8 cellular contexts compared by ENCODE assay signal in genomic region chr12:112170376-112170775, GRCh38. TPM values are rescaled to one million over a fixed set of nuclear protein-coding genes. Genes with fewer than 3 reads are reported as not detected.
DNase-seq lines count a peak whose midpoint lies in the region; ATAC-seq and TF ChIP-seq lines count a peak whose summit lies in the region.

No MANE protein-coding gene starts in this region.

- H2BK120ac ChIP-seq in H9 (ENCODE audit: low read depth, low read length, poor library complexity, severe bottlenecking): no peak overlapping the region

- H3K27ac ChIP-seq in H9 (ENCODE audit: insufficient read length, low read depth, low read length) (no peak overlapping the region), foreskin keratinocyte (no peak overlapping the region), thoracic aorta (no peak overlapping the region), smooth muscle cell (ENCODE audit: low read depth) (no peak overlapping the region)

- H3T11ph ChIP-seq in H9 (ENCODE audit: low read length): no peak overlapping the region

- H2AK5ac ChIP-seq in H9 (ENCODE audit: insufficient read length, low read length): no peak overlapping the region

- no peak overlapping the region for H2BK15ac ChIP-seq in H9 (ENCODE audit: low read depth, low read length)

- peaks cover 12 to 34% (median 19%) of the 10 kb centered on the region in 3 experiments for H3K36me3 Mint-ChIP-seq in H9 (ENCODE audit: insufficient read depth in 1 of 3, low read depth in 3 of 3)

- H3K23me2 ChIP-seq in H9 (ENCODE audit: insufficient read length, low read depth, low read length, poor library complexity, severe bottlenecking): no peaks in the 10 kb centered on the region

- H2BK20ac ChIP-seq in H9 (ENCODE audit: low read depth, low read length, poor library complexity, severe bottlenecking): no peak overlapping the region

- no peak overlapping the region for H3K56ac ChIP-seq in H9 (ENCODE audit: insufficient read length, low read depth, low read length)

- ATAC-seq in foreskin keratinocyte: peak; percentile 29
- ATAC-seq in thoracic aorta (ENCODE audit: insufficient number of reproducible peaks, low FRiP score, low read depth): no peak

- no peaks in the 10 kb centered on the region for H3K9me3 ChIP-seq in H9 (ENCODE audit: control insufficient read depth, low read depth, low read length)
- H3K9me3 ChIP-seq in thoracic aorta: no peaks in the 10 kb centered on the region
- H3K9me3 ChIP-seq in smooth muscle cell (replicated peaks; ENCODE audit: low read depth): no peaks in the 10 kb centered on the region

- H3K23ac ChIP-seq in H9 (ENCODE audit: insufficient read length, low read depth, low read length): no peak overlapping the region

- no peaks in the 10 kb centered on the region for H3K27me3 ChIP-seq in H9 (ENCODE audit: insufficient read depth, low read length)
- no peaks in the 10 kb centered on the region for H3K27me3 ChIP-seq in foreskin keratinocyte
- no peaks in the 10 kb centered on the region for H3K27me3 ChIP-seq in thoracic aorta (replicated peaks; ENCODE audit: insufficient read depth)
- H3K27me3 ChIP-seq in smooth muscle cell (ENCODE audit: low read depth): no peaks in the 10 kb centered on the region

- H3K27ac Mint-ChIP-seq in H9: peak overlapping the region; percentile 16 to 89 (median 44); a peak in 4 of 7 replicates

- no peak overlapping the region for H2BK5ac ChIP-seq in H9 (ENCODE audit: insufficient read length, low read length)

- H2AFZ ChIP-seq in H9 (ENCODE audit: low read length): no peak overlapping the region
- no peak overlapping the region for H2AFZ ChIP-seq in smooth muscle cell (ENCODE audit: low read depth)

- H2BK12ac ChIP-seq in H9 (ENCODE audit: insufficient read length, low read depth, low read length): no peak overlapping the region

- TF ChIP-seq CTCF in H9 (conservative IDR thresholded peaks at IDR 0.05) (peak; percentile 58), foreskin keratinocyte (conservative IDR thresholded peaks at IDR 0.05) (peak; percentile 61), thoracic aorta (IDR thresholded peaks at IDR 0.05) (peak; percentile 25), smooth muscle cell (IDR thresholded peaks at IDR 0.05; ENCODE audit: borderline replicate concordance, insufficient read depth, poor library complexity, severe bottlenecking) (no peak)

- 0 out of 4 replicates have a peak, but pooled peaks cover 0 to 2% of the 10 kb centered on the region in 2 experiments for H3K4me1 Mint-ChIP-seq in H9

- H3K4me3 ChIP-seq in thoracic aorta: no peak overlapping the region
- no peak overlapping the region for H3K4me3 ChIP-seq in smooth muscle cell

- H3K14ac ChIP-seq in H9 (ENCODE audit: insufficient read depth, low read length): no peak overlapping the region

- H3F3A ChIP-seq in smooth muscle cell (ENCODE audit: low read depth): no peaks in the 10 kb centered on the region

- no peak overlapping the region for H3K9ac ChIP-seq in H9 (ENCODE audit: extremely low read depth, insufficient read length, low read length)
- no peak overlapping the region for H3K9ac ChIP-seq in smooth muscle cell (ENCODE audit: low read depth)

- H3K4ac ChIP-seq in H9 (ENCODE audit: low read depth, low read length): no peak overlapping the region

- no peaks in the 10 kb centered on the region for H3K79me1 ChIP-seq in H9 (ENCODE audit: insufficient read depth, low read depth, low read length, poor library complexity, severe bottlenecking)

- H3K36me3 ChIP-seq in thoracic aorta (peaks cover 35% of the 10 kb centered on the region), smooth muscle cell (ENCODE audit: low read depth) (no peaks in the 10 kb centered on the region)

- no CpG with 5 or more reads among the region's 8 CpGs for WGBS in H9 (ENCODE audit: extremely low coverage, insufficient read length, low lambda C conversion rate)
- WGBS in smooth muscle cell (ENCODE audit: low lambda C conversion rate): 73% methylated on average over 8 of the region's 8 CpGs

- H4K91ac ChIP-seq in H9 (ENCODE audit: insufficient read length, low read depth, low read length): no peak overlapping the region

- H4K20me1 ChIP-seq in H9 (ENCODE audit: control insufficient read depth, insufficient read depth, insufficient read length) (peaks cover 4% of the 10 kb centered on the region), smooth muscle cell (ENCODE audit: low read depth) (no peaks in the 10 kb centered on the region)

- no peak overlapping the region for H4K5ac ChIP-seq in H9 (ENCODE audit: insufficient read length, low read depth, low read length)

- H4K8ac ChIP-seq in H9 (replicated peaks; ENCODE audit: insufficient read length, low read depth, low read length): no peak overlapping the region

- H3K9me3 Mint-ChIP-seq in H9: no peaks in the 10 kb centered on the region

- DNase-seq in AG08395 (ENCODE audit: low spot score) (peak; percentile 40), H9 (no peak), foreskin keratinocyte (no peak), thoracic aorta (ENCODE audit: low spot score) (no peak), NCI-H774 (lab: John Stamatoyannopoulos, UW) (no peak), foreskin melanocyte (no peak), smooth muscle cell (lab: John Stamatoyannopoulos, UW; ENCODE audit: unreplicated experiment) (no peak)
- peak; percentile 33 for DNase-seq in activated CD4-positive, alpha-beta T cell treated with anti-CD3 and anti-CD28 coated beads for 48 hours

- H3K27me3 Mint-ChIP-seq in H9 (ENCODE audit: low read depth): peaks cover 1% of the 10 kb centered on the region

- H3K4me3 Mint-ChIP-seq in H9: no peak overlapping the region

- H3K4me1 ChIP-seq in H9 (ENCODE audit: insufficient read depth, low read length) (no peaks in the 10 kb centered on the region), foreskin keratinocyte (no peaks in the 10 kb centered on the region), thoracic aorta (ENCODE audit: control insufficient read depth in 1 of 2, low read depth in 2 of 2) (no peaks in the 10 kb centered on the region), smooth muscle cell (ENCODE audit: low read depth) (no peaks in the 10 kb centered on the region)

- H3K18ac ChIP-seq in H9 (ENCODE audit: insufficient read length, low read depth, low read length): no peak overlapping the region

- no peak overlapping the region for H3K4me2 ChIP-seq in H9 (ENCODE audit: insufficient read depth, insufficient read length, low read length)
- no peak overlapping the region for H3K4me2 ChIP-seq in smooth muscle cell

- H3K79me2 ChIP-seq in H9 (ENCODE audit: insufficient read depth, low read length) (no peaks in the 10 kb centered on the region), smooth muscle cell (ENCODE audit: low read depth) (no peaks in the 10 kb centered on the region)

RNA-seq across cellular contexts. Expression of gene TRAFD1, which starts 45.0 kb away (rescaled TPM):
- 32.0 and 32.9 TPM in 2 replicates for total RNA-seq in H9 (2021)
- 19.0 TPM in 2 replicates for total RNA-seq in foreskin keratinocyte
- polyA plus RNA-seq in foreskin keratinocyte: 14.0 and 16.0 TPM in 2 replicates
- total RNA-seq in thoracic aorta: 10 to 100 TPM; 23.6 to 43.7 TPM
- total RNA-seq in smooth muscle cell: 21.7 and 30.2 TPM in 2 replicates
- 40.7 and 44.8 TPM in 2 replicates for polyA plus RNA-seq in smooth muscle cell

Comparison
In these comparisons a context has a peak if more than half of its experiments do, and no peak if none do; other contexts are left out.
1. DNase-seq: peak in AG08395 (single experiment) and activated CD4-positive, alpha-beta T cell treated with anti-CD3 and anti-CD28 coated beads for 48 hours (single experiment); none in H9 (single experiment), foreskin keratinocyte (0 of 2), thoracic aorta (single experiment), NCI-H774 (single experiment), foreskin melanocyte (single experiment) and smooth muscle cell (single experiment).